In the genomic region with DNA sequence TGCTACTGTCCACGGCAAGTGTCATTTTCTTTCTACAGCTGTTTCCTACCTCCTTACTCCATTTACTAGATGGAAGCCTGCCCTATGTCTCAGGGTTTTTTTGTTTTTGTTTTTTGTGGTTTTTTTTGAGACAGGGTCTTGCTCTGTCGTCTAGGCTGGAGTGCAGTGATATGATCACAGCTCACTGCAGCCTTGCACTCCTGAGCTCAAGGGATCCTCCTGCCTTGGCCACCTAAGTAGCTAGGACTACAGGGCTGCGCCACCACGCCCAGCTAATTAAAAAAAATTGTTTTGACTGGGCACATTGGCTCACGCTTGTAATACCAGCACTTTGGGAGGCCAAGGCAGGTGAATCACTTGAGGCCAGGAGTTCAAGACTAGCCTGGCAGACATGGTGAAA, we compare ENCODE assay signal across 26 cellular contexts.
"Had no signal": no experiment of that assay in that cellular context is flagged by ENCODE, and none has a peak within 500 bp of the region (broad histone marks: within the 10 kb centered on the region; RNA-seq: fewer than 3 reads in every experiment).

No MANE protein-coding gene starts in this region.

- H3K36me3 ChIP-seq: gastrocnemius medialis, lower lobe of right lung, neutrophil, right lobe of liver, thoracic aorta, tibial nerve, upper lobe of left lung, uterus had no signal

- DNase-seq: cortex of kidney; dorsolateral prefrontal cortex; effector CD8-positive, alpha-beta T cell; endodermal cell; foreskin fibroblast; gastrocnemius medialis; head of caudate nucleus; left ventricle myocardium superior; lower lobe of right lung; natural killer cell; small intestine; stimulated activated CD4-positive, alpha-beta T cell treated with anti-CD3 and anti-CD28 coated beads, Interleukin-15, amount 100 ng/mL, for 24 hours; stimulated activated CD4-positive, alpha-beta T cell treated with anti-CD3 and anti-CD28 coated beads, Interleukin-2, amount 100 ng/mL, for 48 hours; stimulated activated naive B cell treated with anti-CD40 and anti-IgM and Interleukin-4, amounts not matched to agents 10 μg/mL and 1 μg/mL and 100 μg/mL, for 72 hours; upper lobe of left lung; uterus had no signal

- H3K4me1 Mint-ChIP-seq: endodermal cell, natural killer cell had no signal

- H3K36me3 Mint-ChIP-seq: natural killer cell had no signal

- H3K9me3 ChIP-seq: gastrocnemius medialis, lower lobe of right lung, neutrophil, right lobe of liver, thoracic aorta, upper lobe of left lung, uterus had no signal

- H3K27ac Mint-ChIP-seq: endodermal cell; natural killer cell; progenitor cell of endocrine pancreas; stimulated activated naive B cell treated with anti-CD40 and anti-IgM and Interleukin-4, amounts not matched to agents 10 μg/mL and 1 μg/mL and 100 μg/mL, for 72 hours; stimulated activated naive CD8-positive, alpha-beta T cell treated with anti-CD3 and anti-CD28 coated beads, Interleukin-15, Interleukin-2, amounts not matched to agents 100 ng/mL and 50 ng/mL, for 24 hours had no signal

- H3K27me3 ChIP-seq: dorsolateral prefrontal cortex, gastrocnemius medialis, neutrophil, right lobe of liver, tibial nerve, upper lobe of left lung, uterus had no signal

- H3K4me3 ChIP-seq: dorsolateral prefrontal cortex, gastrocnemius medialis, lower lobe of right lung, right lobe of liver, thoracic aorta, tibial nerve, upper lobe of left lung, uterus had no signal

- H3K4me1 ChIP-seq: gastrocnemius medialis, lower lobe of right lung, parathyroid adenoma, right lobe of liver, tibial nerve, upper lobe of left lung, uterus had no signal

- ATAC-seq: esophagus mucosa; gastrocnemius medialis; left ventricle myocardium superior; lower lobe of right lung; natural killer cell; right lobe of liver; stimulated activated naive B cell treated with anti-CD40 and anti-IgM and Interleukin-4, amounts not matched to agents 10 μg/mL and 1 μg/mL and 100 μg/mL, for 72 hours had no signal

- H3K9me3 Mint-ChIP-seq: natural killer cell; stimulated activated naive CD8-positive, alpha-beta T cell treated with anti-CD3 and anti-CD28 coated beads, Interleukin-15, Interleukin-2, amounts not matched to agents 100 ng/mL and 50 ng/mL, for 24 hours had no signal

- H2AFZ ChIP-seq: parathyroid adenoma had no signal

- H3K27ac ChIP-seq: dorsolateral prefrontal cortex, epithelial cell of prostate, gastrocnemius medialis, lower lobe of right lung, neutrophil, parathyroid adenoma, right lobe of liver, thoracic aorta, tibial nerve, upper lobe of left lung, uterus had no signal

- H3K9ac ChIP-seq: parathyroid adenoma had no signal

- FAIRE-seq: keratinocyte, small intestine had no signal

- H3K4me3 Mint-ChIP-seq: endodermal cell; natural killer cell; stimulated activated naive B cell treated with anti-CD40 and anti-IgM and Interleukin-4, amounts not matched to agents 10 μg/mL and 1 μg/mL and 100 μg/mL, for 72 hours; stimulated activated naive CD8-positive, alpha-beta T cell treated with anti-CD3 and anti-CD28 coated beads, Interleukin-15, Interleukin-2, amounts not matched to agents 100 ng/mL and 50 ng/mL, for 24 hours had no signal

- H3K27me3 Mint-ChIP-seq: progenitor cell of endocrine pancreas; stimulated activated naive B cell treated with anti-CD40 and anti-IgM and Interleukin-4, amounts not matched to agents 10 μg/mL and 1 μg/mL and 100 μg/mL, for 72 hours; stimulated activated naive CD8-positive, alpha-beta T cell treated with anti-CD3 and anti-CD28 coated beads, Interleukin-15, Interleukin-2, amounts not matched to agents 100 ng/mL and 50 ng/mL, for 24 hours had no signal

- H3K79me2 ChIP-seq: parathyroid adenoma had no signal
